ENCODE assay signal across 4 cellular contexts in genomic region chr6:49608275-49608674, GRCh38. TPM values are rescaled to one million over a fixed set of nuclear protein-coding genes. Genes with fewer than 3 reads are reported as not detected.
"Had no signal": no experiment of that assay in that cellular context is flagged by ENCODE, and none has a peak within 500 bp of the region (broad histone marks: within the 10 kb centered on the region; RNA-seq: fewer than 3 reads in every experiment).

No MANE protein-coding gene starts in this region.

RNA-seq across cellular contexts. Expression of gene RHAG, which starts 28.4 kb away (rescaled TPM):
- total RNA-seq: H4, HepG2, HT-29 had no signal
- polyA plus RNA-seq: HepG2, IgD-negative memory B cell had no signal

RNA-seq across cellular contexts. Expression of gene C6orf141, which starts 57.8 kb away (rescaled TPM):
- total RNA-seq: HepG2 had no signal
- polyA plus RNA-seq: IgD-negative memory B cell had no signal
